17 cellular contexts compared by ENCODE assay signal in genomic region chr11:121206810-121207209, GRCh38.
"Had no signal": no experiment of that assay in that cellular context is flagged by ENCODE, and none has a peak within 500 bp of the region (broad histone marks: within the 10 kb centered on the region; RNA-seq: fewer than 3 reads in every experiment).

No MANE protein-coding gene starts in this region.

- H3K27ac ChIP-seq: foreskin keratinocyte, left ventricle myocardium inferior, neural progenitor cell, upper lobe of right lung, WERI-Rb-1 had no signal

- DNase-seq: activated CD4-positive, alpha-beta T cell treated with anti-CD3 and anti-CD28 coated beads, Interleukin-2, amount 10 ng/mL, durations not matched to agents 7 days and 5 days; activated CD4-positive, CD25-positive, alpha-beta regulatory T cell treated with anti-CD3 and anti-CD28 coated beads, Interleukin-2, amount 50 U/mL, for 72 hours; activated CD8-positive, alpha-beta T cell treated with anti-CD3 and anti-CD28 coated beads, Interleukin-2, amount 10 ng/mL, durations not matched to agents 7 days and 5 days; activated gamma-delta T cell; activated naive CD4-positive, alpha-beta T cell treated with anti-CD3 and anti-CD28 coated beads, Interleukin-2, amount 50 U/mL, for 16 hours; activated naive CD8-positive, alpha-beta T cell treated with anti-CD3 and anti-CD28 coated beads, Interleukin-2, amount 50 U/mL, for 24 hours; anterior cingulate cortex; foreskin keratinocyte; kidney glomerular epithelial cell; left ventricle myocardium inferior; naive thymus-derived CD8-positive, alpha-beta T cell; retina; stimulated activated CD4-positive, alpha-beta T cell treated with anti-CD3 and anti-CD28 coated beads, Interleukin-4, amount 100 ng/mL, for 24 hours; stimulated activated naive CD4-positive, alpha-beta T cell treated with Interleukin-2 at 50 U/mL for 16 hours; upper lobe of right lung; WERI-Rb-1 had no signal

- H3K36me3 ChIP-seq: left ventricle myocardium inferior, neural progenitor cell, upper lobe of right lung, WERI-Rb-1 had no signal

- H3K9me3 ChIP-seq: left ventricle myocardium inferior, upper lobe of right lung had no signal

- H3K27me3 ChIP-seq: neural progenitor cell had no signal

- ATAC-seq: activated CD8-positive, alpha-beta T cell treated with anti-CD3 and anti-CD28 coated beads, Interleukin-2, amount 10 ng/mL, durations not matched to agents 7 days and 5 days; activated naive CD8-positive, alpha-beta T cell treated with anti-CD3 and anti-CD28 coated beads, Interleukin-2, amount 50 U/mL, for 24 hours; foreskin keratinocyte; naive thymus-derived CD8-positive, alpha-beta T cell; upper lobe of right lung had no signal

- H3K4me3 ChIP-seq: left ventricle myocardium inferior, neural progenitor cell, upper lobe of right lung had no signal

- H3K4me1 ChIP-seq: foreskin keratinocyte, neural progenitor cell, upper lobe of right lung had no signal
